8 cellular contexts compared by ENCODE assay signal in the genomic region with DNA sequence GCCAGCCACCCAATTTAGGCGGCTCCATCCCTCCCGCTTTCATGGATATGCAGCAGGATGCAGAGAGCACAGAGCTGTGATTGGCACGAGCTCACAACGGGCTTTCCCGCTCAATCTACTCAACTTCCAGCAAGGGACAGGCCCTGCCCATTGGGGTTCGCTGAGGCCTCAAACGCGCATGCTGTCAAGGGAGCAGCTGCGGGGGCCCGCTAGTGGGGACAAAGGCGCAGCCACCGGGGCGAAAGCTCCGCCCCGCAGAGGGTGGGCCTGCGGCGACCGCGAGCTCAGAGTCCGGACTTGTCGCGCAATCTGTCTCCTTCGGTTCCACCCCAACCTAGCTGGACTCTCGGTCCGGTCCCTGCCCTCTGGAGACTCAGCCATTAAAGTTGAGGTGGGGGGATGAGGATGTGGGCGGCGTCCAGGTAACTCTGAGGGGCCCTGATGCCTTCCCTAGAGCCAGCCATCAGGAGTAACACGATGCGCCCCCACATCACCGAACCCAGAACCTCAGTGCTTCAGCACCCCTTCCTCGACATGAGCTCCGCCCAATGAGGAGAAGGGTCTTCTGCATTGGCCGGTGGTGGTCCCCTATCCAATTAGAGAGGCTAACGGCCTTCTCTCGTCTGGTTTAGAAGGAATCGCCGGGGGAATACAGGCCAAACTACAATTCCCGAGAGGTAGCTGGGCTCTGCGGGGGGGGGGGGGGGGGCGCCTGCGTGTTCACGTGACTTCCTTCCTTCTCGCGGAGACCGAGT.
DNase-seq lines count a peak whose midpoint lies in the region; ATAC-seq lines count a peak whose summit lies in the region.

No MANE protein-coding gene starts in this region.

- peak; percentile 41 for ATAC-seq in GM18519 (IDR thresholded peaks at IDR 0.05; ENCODE audit: low FRiP score, unreplicated experiment)
- peak; percentile 62 for ATAC-seq in HG02981 (IDR thresholded peaks at IDR 0.05; ENCODE audit: unreplicated experiment)

- DNase-seq in NCI-H2107 treated with DMSO at 0.1 percent for 48 hours (lab: John Stamatoyannopoulos, UW; ENCODE audit: unreplicated experiment) (peak; percentile 90), islet precursor cell (peak; percentile 88), GOT3 (lab: John Stamatoyannopoulos, UW) (no peak)
- peak; percentile 60 to 69 (median 65) for DNase-seq in activated CD4-positive, CD25-positive, alpha-beta regulatory T cell (lab: John Stamatoyannopoulos, UW)
- DNase-seq in central memory CD4-positive, alpha-beta T cell: peak; percentile 77
- DNase-seq in stimulated activated CD4-positive, alpha-beta T cell treated with anti-CD3 and anti-CD28 coated beads, Interleukin-12 subunit alpha, Interleukin-12 subunit beta, amount 100 ng/mL, for 48 hours (ENCODE audit: low read depth in 2 of 3, low spot score in 1 of 3): peak; percentile 76 to 85 (median 84)
